ENCODE assay signal across 8 cellular contexts in the genomic region with DNA sequence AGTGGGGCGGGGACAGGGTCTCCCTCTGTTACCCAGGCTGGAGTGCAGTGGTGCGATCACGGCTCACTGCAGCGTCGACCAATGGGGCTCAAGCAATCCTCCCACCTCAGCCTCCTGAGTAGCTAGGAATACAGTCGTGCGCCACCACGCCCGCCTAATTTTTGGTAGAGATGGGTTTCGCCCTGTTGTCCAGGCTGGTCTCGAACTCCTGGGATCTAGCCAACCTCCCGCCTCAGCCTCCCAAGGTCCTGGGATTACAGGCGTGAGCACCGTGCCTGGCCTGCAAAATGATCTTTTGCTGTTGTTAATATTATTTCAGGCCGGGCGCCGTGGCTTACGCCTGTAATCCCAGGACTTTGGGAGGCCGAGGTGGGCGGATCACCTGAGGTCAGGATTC. TPM values are rescaled to one million over a fixed set of nuclear protein-coding genes. Genes with fewer than 3 reads are reported as not detected.
A peak's percentile ranks its signal among the peaks of the same experiment; 100 is the strongest.
DNase-seq lines count a peak whose midpoint lies in the region; ATAC-seq and TF ChIP-seq lines count a peak whose summit lies in the region.

No MANE protein-coding gene starts in this region.

- peak overlapping the region; percentile 96 for H3K27ac Mint-ChIP-seq in activated CD4-positive, alpha-beta T cell treated with anti-CD3 and anti-CD28 coated beads for 36 hours
- peak overlapping the region; percentile 90 to 94 (median 92) for H3K27ac Mint-ChIP-seq in brain

- POLR2A ChIA-PET in activated CD4-positive, alpha-beta T cell treated with anti-CD3 and anti-CD28 coated beads for 36 hours (lab: Charles Lee) = interaction anchor here (0.9 to 1.1 kb wide), 2 partner anchors 47 to 178 kb away, joined by 4 to 8 read pairs; no protein-coding TSS in a partner anchor

- H3K27me3 Mint-ChIP-seq in activated CD4-positive, alpha-beta T cell treated with anti-CD3 and anti-CD28 coated beads for 36 hours = no peaks in the 10 kb centered on the region
- H3K27me3 Mint-ChIP-seq in brain = peaks cover 14% of the 10 kb centered on the region

- no peaks in the 10 kb centered on the region for H3K9me3 ChIP-seq in lower lobe of right lung
- H3K9me3 ChIP-seq in tibial artery = no peaks in the 10 kb centered on the region

- intact Hi-C loops in activated CD4-positive, alpha-beta T cell treated with anti-CD3 and anti-CD28 coated beads for 36 hours (cut with DNase I, micrococcal nuclease) = loop anchor here (1.0 kb wide), 1 partner anchor 47 kb away; no protein-coding TSS in a partner anchor
- intact Hi-C loops in lower lobe of right lung (cut with DNase I) (no loop called here), tibial artery (cut with DNase I; ENCODE audit: low total_unique reads) (loop anchor here (5.0 kb wide), 1 partner anchor 49 kb away; no protein-coding TSS in a partner anchor)

- peaks cover 27% of the 10 kb centered on the region for H3K36me3 Mint-ChIP-seq in activated CD4-positive, alpha-beta T cell treated with anti-CD3 and anti-CD28 coated beads for 36 hours (ENCODE audit: low read depth)
- H3K36me3 Mint-ChIP-seq in brain = peaks cover 12% of the 10 kb centered on the region

- peaks cover 4% of the 10 kb centered on the region for H3K9me3 Mint-ChIP-seq in activated CD4-positive, alpha-beta T cell treated with anti-CD3 and anti-CD28 coated beads for 36 hours (ENCODE audit: low read depth)
- peaks cover 0 to 8% (median 0%) of the 10 kb centered on the region in 5 experiments for H3K9me3 Mint-ChIP-seq in brain

- H3K4me1 ChIP-seq in lower lobe of right lung (peaks cover 20% of the 10 kb centered on the region), tibial artery (peaks cover 0 to 18% (median 15%) of the 10 kb centered on the region in 4 donors)

- no peak for TF ChIP-seq CTCF in brain (conservative IDR thresholded peaks at IDR 0.05)
- TF ChIP-seq CTCF in lower lobe of right lung (IDR thresholded peaks at IDR 0.05) = no peak
- no peak for TF ChIP-seq CTCF in tibial artery (IDR thresholded peaks at IDR 0.05)

- peak overlapping the region; percentile 88 for H3K4me3 ChIP-seq in lower lobe of right lung
- H3K4me3 ChIP-seq in tibial artery = peak overlapping the region; percentile 77 to 93

- ATAC-seq in activated CD4-positive, alpha-beta T cell treated with anti-CD3 and anti-CD28 coated beads for 36 hours = no peak
- ATAC-seq in lower lobe of right lung (no peak), HG03469 (IDR thresholded peaks at IDR 0.05; ENCODE audit: unreplicated experiment) (no peak)

- DNase-seq in activated CD4-positive, alpha-beta T cell treated with anti-CD3 and anti-CD28 coated beads for 36 hours = peak; percentile 19
- no peak for DNase-seq in activated CD4-positive, alpha-beta T cell treated with anti-CD3 and anti-CD28 coated beads for 1 hour
- no peak for DNase-seq in lower lobe of right lung
- peak in 1 of 2 donors; percentile 20 for DNase-seq in tibial artery
- DNase-seq in hippocampal formation (lab: John Stamatoyannopoulos, UW) = no peak
- no peak for DNase-seq in SHP77 treated with DMSO at 0.1 percent for 48 hours (lab: John Stamatoyannopoulos, UW)

- CTCF ChIA-PET in activated CD4-positive, alpha-beta T cell treated with anti-CD3 and anti-CD28 coated beads for 36 hours (lab: Charles Lee) = interaction anchor here (0.7 to 1.2 kb wide), 6 partner anchors 19 to 162 kb away, joined by 3 to 6 read pairs (median 4); no protein-coding TSS in a partner anchor

- no peaks in the 10 kb centered on the region for H3K27me3 ChIP-seq in lower lobe of right lung (ENCODE audit: low read depth)
- H3K27me3 ChIP-seq in tibial artery = no peaks in the 10 kb centered on the region

- peak overlapping the region; percentile 88 for H3K4me3 Mint-ChIP-seq in activated CD4-positive, alpha-beta T cell treated with anti-CD3 and anti-CD28 coated beads for 36 hours
- H3K4me3 Mint-ChIP-seq in brain = peak overlapping the region; percentile 87 to 95 (median 89)

- H3K27ac ChIP-seq in lower lobe of right lung (peak overlapping the region; percentile 82), tibial artery (peak overlapping the region; percentile 71 to 86)

- peaks cover 38% of the 10 kb centered on the region for H3K4me1 Mint-ChIP-seq in activated CD4-positive, alpha-beta T cell treated with anti-CD3 and anti-CD28 coated beads for 36 hours
- peaks cover 40% of the 10 kb centered on the region for H3K4me1 Mint-ChIP-seq in brain

- H3K36me3 ChIP-seq in lower lobe of right lung (peaks cover 15% of the 10 kb centered on the region), tibial artery (peaks cover 0 to 14% (median 8%) of the 10 kb centered on the region in 3 donors)

RNA-seq across cellular contexts. Expression of gene TGDS, which starts 0.6 kb away (rescaled TPM):
- total RNA-seq in activated CD4-positive, alpha-beta T cell treated with anti-CD3 and anti-CD28 coated beads for 36 hours = 10 to 100 TPM; 23.4 to 24.2 TPM
- 4.7 TPM for polyA plus RNA-seq in brain (ENCODE audit: insufficient read depth, low read depth, low replicate concordance)
- total RNA-seq in lower lobe of right lung = 10.5 TPM

RNA-seq across cellular contexts. Expression of gene GPR180, which starts 5.1 kb away (rescaled TPM):
- total RNA-seq in activated CD4-positive, alpha-beta T cell treated with anti-CD3 and anti-CD28 coated beads for 36 hours = 1 to 10 TPM; 8.0 to 8.6 TPM
- polyA plus RNA-seq in brain (ENCODE audit: insufficient read depth, low read depth, low replicate concordance) = 1.9 TPM
- 5.5 TPM for total RNA-seq in lower lobe of right lung
